ENCODE assay signal across 8 cellular contexts in genomic region chr13:41694902-41695301, GRCh38.
DNase-seq lines count a peak whose midpoint lies in the region; ATAC-seq and TF ChIP-seq lines count a peak whose summit lies in the region.

No MANE protein-coding gene starts in this region.

- H3K23ac ChIP-seq in neuronal stem cell (ENCODE audit: low read depth, low read length, poor library complexity): no peak overlapping the region

- ATAC-seq in lung (ENCODE audit: insufficient read depth, low FRiP score) (peak; percentile 67), GM18870 (IDR thresholded peaks at IDR 0.05; ENCODE audit: unreplicated experiment) (no peak), HG02588 (IDR thresholded peaks at IDR 0.05; ENCODE audit: unreplicated experiment) (no peak)

- H3K9me3 ChIP-seq in lung (ENCODE audit: control insufficient read depth in 2 of 2, insufficient read depth in 1 of 2, low read length in 1 of 2) (no peaks in the 10 kb centered on the region), neuronal stem cell (replicated peaks in 1 of 2; ENCODE audit: control insufficient read depth in 2 of 2, insufficient read depth in 1 of 2, low read depth in 1 of 2, low read length in 2 of 2) (no peaks in the 10 kb centered on the region)

- H2BK5ac ChIP-seq in neuronal stem cell (ENCODE audit: low read length): no peak overlapping the region

- DNase-seq in GM12865 (ENCODE audit: low read depth) (peak; percentile 12), HPDE6-E6E7 (ENCODE audit: extremely low spot score) (peak; percentile 12), astrocyte of the hippocampus (ENCODE audit: low read depth, low spot score) (peak; percentile 90), lung (ENCODE audit: low spot score) (peak; percentile 29), GDM1 (lab: John Stamatoyannopoulos, UW) (no peak), neuronal stem cell (ENCODE audit: low spot score) (no peak)

- no peak overlapping the region for H3K18ac ChIP-seq in neuronal stem cell (ENCODE audit: low read length)

- 5 to 13% methylated on average over 3 of the region's 3 CpGs for WGBS in lung, 2 donors
- no CpG with 5 or more reads among the region's 3 CpGs for WGBS in neuronal stem cell (ENCODE audit: extremely low coverage in 2 of 2, insufficient read length in 2 of 2, insufficient replicate concordance in 1 of 2), 2 donors

- TF ChIP-seq CTCF in GM12865 (IDR thresholded peaks at IDR 0.05; ENCODE audit: insufficient read depth, low read depth, low read length, missing control alignments) (no peak), lung (IDR thresholded peaks at IDR 0.05; ENCODE audit: control extremely low read depth, extremely low read depth) (no peak)

- H3K27ac ChIP-seq in lung (ENCODE audit: low read depth in 1 of 2, low read length in 1 of 2) (peak overlapping the region in 1 of 2 donors; percentile 79), neuronal stem cell (replicated peaks; ENCODE audit: low read length) (no peak overlapping the region)

- no peak overlapping the region for H3K9ac ChIP-seq in neuronal stem cell (ENCODE audit: low read depth, low read length, poor library complexity)

- no peak overlapping the region for H2BK120ac ChIP-seq in neuronal stem cell (ENCODE audit: low read depth, low read length)

- no peak overlapping the region for H4K91ac ChIP-seq in neuronal stem cell (ENCODE audit: low read depth, low read length, poor library complexity)

- H4K8ac ChIP-seq in neuronal stem cell (ENCODE audit: low read depth, low read length): no peak overlapping the region

- H3K27me3 ChIP-seq in lung (ENCODE audit: control insufficient read depth, insufficient read depth) (no peaks in the 10 kb centered on the region), neuronal stem cell (ENCODE audit: control insufficient read depth in 3 of 3, insufficient read depth in 3 of 3, low read depth in 1 of 3, low read length in 3 of 3) (no peaks in the 10 kb centered on the region)

- H2AK5ac ChIP-seq in neuronal stem cell (ENCODE audit: low read depth, low read length): no peak overlapping the region

- H2BK15ac ChIP-seq in neuronal stem cell (ENCODE audit: low read length): no peak overlapping the region

- H3K4me1 ChIP-seq in lung (ENCODE audit: control insufficient read depth in 2 of 2, insufficient read depth in 2 of 2, low read length in 2 of 2): peaks cover 0 to 8% of the 10 kb centered on the region in 2 donors
- H3K4me1 ChIP-seq in neuronal stem cell (ENCODE audit: control insufficient read depth in 2 of 2, insufficient read depth in 1 of 2, low read depth in 1 of 2, low read length in 2 of 2): peaks cover 1 to 8% of the 10 kb centered on the region in 2 donors

- H3K4me3 ChIP-seq in GM12865 (ENCODE audit: low read depth, low read length): no peak overlapping the region
- no peak overlapping the region for H3K4me3 ChIP-seq in lung
- H3K4me3 ChIP-seq in neuronal stem cell (ENCODE audit: low read length in 2 of 2): no peak overlapping the region

- no peak overlapping the region for H3K4me2 ChIP-seq in neuronal stem cell (ENCODE audit: insufficient read depth, low read length, poor library complexity, severe bottlenecking)

- H2BK12ac ChIP-seq in neuronal stem cell (ENCODE audit: low read length): no peak overlapping the region

- no peaks in the 10 kb centered on the region for H3K79me1 ChIP-seq in neuronal stem cell (ENCODE audit: low read depth, low read length)

- H2AFZ ChIP-seq in neuronal stem cell (ENCODE audit: low read length): no peak overlapping the region

- H3K4ac ChIP-seq in neuronal stem cell (ENCODE audit: low read length): no peak overlapping the region

- H3K14ac ChIP-seq in neuronal stem cell (ENCODE audit: low read length): no peak overlapping the region

- peaks cover 0 to 6% of the 10 kb centered on the region in 2 donors for H3K36me3 ChIP-seq in lung (ENCODE audit: control insufficient read depth in 2 of 2, insufficient read depth in 2 of 2, low read length in 2 of 2)
- H3K36me3 ChIP-seq in neuronal stem cell (replicated peaks in 1 of 2; ENCODE audit: control insufficient read depth in 2 of 2, insufficient read depth in 2 of 2, low read length in 2 of 2): peaks cover 0 to 16% of the 10 kb centered on the region in 2 donors

Comparison
In these comparisons a context has a peak if more than half of its experiments do, and no peak if none do; other contexts are left out.
1. DNase-seq: peak in GM12865 (single experiment), HPDE6-E6E7 (single experiment), astrocyte of the hippocampus (single experiment) and lung (single experiment); none in GDM1 (single experiment) and neuronal stem cell (single experiment).